Comparison of ENCODE assay signal across 8 cellular contexts in the genomic region with DNA sequence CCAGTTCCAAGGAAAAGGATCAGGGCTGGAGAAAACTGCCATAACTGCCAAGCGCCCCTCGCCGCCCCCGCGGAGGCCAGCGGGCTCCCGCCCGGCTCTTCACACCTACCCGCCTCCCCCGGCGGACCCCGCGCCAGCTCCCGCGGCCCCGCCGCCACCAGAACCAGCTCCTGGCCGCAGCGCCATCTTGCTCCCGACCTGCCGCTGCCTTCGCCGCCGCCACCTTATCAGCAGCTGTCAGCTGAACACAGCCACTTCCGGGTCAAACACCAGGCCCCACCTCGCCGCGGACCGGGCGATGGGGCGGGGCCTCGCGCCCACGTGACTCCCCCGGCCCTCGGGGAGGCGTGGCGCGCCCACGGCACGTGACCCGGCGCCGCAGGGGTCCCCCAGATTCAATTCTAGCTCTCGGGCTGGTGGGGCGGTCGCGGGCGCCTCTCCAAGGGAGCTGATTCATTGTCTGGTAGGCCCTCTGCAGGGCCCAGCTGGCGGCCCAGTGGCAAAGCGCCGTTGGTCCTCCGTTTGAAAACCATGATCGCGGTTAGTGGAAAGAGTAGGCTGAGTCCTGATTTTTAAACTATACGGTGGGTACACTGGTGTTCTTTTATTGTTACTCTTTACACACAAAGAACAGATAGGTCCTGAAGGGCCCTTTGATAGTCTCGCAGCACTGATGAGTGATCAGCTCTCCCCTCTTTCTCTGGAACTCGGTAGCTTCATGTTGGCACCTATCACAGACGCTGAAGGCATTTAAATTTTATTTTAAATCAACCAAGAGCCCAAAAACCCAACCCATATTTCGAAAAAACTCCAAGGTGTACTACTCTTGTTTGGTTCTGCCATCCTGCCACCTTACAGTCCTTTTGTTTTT. TPM values are rescaled to one million over a fixed set of nuclear protein-coding genes. Genes with fewer than 3 reads are reported as not detected.
DNase-seq lines count a peak whose midpoint lies in the region; ATAC-seq, FAIRE-seq and TF ChIP-seq lines count a peak whose summit lies in the region.

A gene with protein sequence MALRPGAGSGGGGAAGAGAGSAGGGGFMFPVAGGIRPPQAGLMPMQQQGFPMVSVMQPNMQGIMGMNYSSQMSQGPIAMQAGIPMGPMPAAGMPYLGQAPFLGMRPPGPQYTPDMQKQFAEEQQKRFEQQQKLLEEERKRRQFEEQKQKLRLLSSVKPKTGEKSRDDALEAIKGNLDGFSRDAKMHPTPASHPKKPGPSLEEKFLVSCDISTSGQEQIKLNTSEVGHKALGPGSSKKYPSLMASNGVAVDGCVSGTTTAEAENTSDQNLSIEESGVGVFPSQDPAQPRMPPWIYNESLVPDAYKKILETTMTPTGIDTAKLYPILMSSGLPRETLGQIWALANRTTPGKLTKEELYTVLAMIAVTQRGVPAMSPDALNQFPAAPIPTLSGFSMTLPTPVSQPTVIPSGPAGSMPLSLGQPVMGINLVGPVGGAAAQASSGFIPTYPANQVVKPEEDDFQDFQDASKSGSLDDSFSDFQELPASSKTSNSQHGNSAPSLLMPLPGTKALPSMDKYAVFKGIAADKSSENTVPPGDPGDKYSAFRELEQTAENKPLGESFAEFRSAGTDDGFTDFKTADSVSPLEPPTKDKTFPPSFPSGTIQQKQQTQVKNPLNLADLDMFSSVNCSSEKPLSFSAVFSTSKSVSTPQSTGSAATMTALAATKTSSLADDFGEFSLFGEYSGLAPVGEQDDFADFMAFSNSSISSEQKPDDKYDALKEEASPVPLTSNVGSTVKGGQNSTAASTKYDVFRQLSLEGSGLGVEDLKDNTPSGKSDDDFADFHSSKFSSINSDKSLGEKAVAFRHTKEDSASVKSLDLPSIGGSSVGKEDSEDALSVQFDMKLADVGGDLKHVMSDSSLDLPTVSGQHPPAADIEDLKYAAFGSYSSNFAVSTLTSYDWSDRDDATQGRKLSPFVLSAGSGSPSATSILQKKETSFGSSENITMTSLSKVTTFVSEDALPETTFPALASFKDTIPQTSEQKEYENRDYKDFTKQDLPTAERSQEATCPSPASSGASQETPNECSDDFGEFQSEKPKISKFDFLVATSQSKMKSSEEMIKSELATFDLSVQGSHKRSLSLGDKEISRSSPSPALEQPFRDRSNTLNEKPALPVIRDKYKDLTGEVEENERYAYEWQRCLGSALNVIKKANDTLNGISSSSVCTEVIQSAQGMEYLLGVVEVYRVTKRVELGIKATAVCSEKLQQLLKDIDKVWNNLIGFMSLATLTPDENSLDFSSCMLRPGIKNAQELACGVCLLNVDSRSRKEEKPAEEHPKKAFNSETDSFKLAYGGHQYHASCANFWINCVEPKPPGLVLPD (N-terminal part only) (minus strand): TSS at position 249 of the 871 bp plus-strand sequence. CDS start 63 bp downstream, at position 186.

- H3K4me3 ChIP-seq in OCI-LY1 (ENCODE audit: low read depth, low read length, poor library complexity, severe bottlenecking) (peak within 1 kb of the TSS; percentile 97), mononuclear cell (ENCODE audit: low read length) (peak within 1 kb of the TSS; percentile 91)

- H3K79me2 ChIP-seq in OCI-LY1 (ENCODE audit: insufficient read depth, low read length): peaks cover 35% of the 10 kb centered on the region

- H3F3A ChIP-seq in OCI-LY1 (ENCODE audit: insufficient read depth, low read length): peaks cover 11% of the 10 kb centered on the region; the same call in 1 of the 2 replicates

- H3K36me3 ChIP-seq in OCI-LY1 (ENCODE audit: insufficient read depth, low read length): peaks cover 37% of the 10 kb centered on the region

- H2AFZ ChIP-seq in OCI-LY1 (ENCODE audit: low read length): no peak within 1 kb of the TSS

- H3K27me3 ChIP-seq in OCI-LY1 (ENCODE audit: insufficient read depth, low read length) (no peaks in the 10 kb centered on the region), mononuclear cell (ENCODE audit: insufficient read depth, low read length) (no peaks in the 10 kb centered on the region)

- peak within 1 kb of the TSS; percentile 83 for H3K4me2 ChIP-seq in OCI-LY1 (ENCODE audit: low read length)

- peak; percentile 81 for ATAC-seq in GM21515 (IDR thresholded peaks at IDR 0.05; ENCODE audit: unreplicated experiment)

- FAIRE-seq in D721Med (lab: Jason Lieb, UNC): no peak

- TF ChIP-seq CTCF in D721Med (IDR thresholded peaks at IDR 0.05; ENCODE audit: insufficient read depth, missing control alignments) (peak; percentile 23), OCI-LY1 (IDR thresholded peaks at IDR 0.05; ENCODE audit: low read length) (peak; percentile 53)

- peak within 1 kb of the TSS; percentile 99 for H3K9ac ChIP-seq in OCI-LY1 (ENCODE audit: low read length)

- H3K9me3 ChIP-seq in OCI-LY1 (ENCODE audit: low read length) (no peaks in the 10 kb centered on the region), mononuclear cell (ENCODE audit: low read depth, low read length) (no peaks in the 10 kb centered on the region)

- H3K4me1 ChIP-seq in OCI-LY1 (ENCODE audit: insufficient read depth, low read length, severe bottlenecking): peaks cover 35% of the 10 kb centered on the region
- peaks cover 36% of the 10 kb centered on the region for H3K4me1 ChIP-seq in mononuclear cell (ENCODE audit: insufficient read depth, low read length)

- peak within 1 kb of the TSS; percentile 89 for H3K27ac ChIP-seq in OCI-LY1 (ENCODE audit: low read depth, low read length, poor library complexity, severe bottlenecking)

- DNase-seq in D721Med (ENCODE audit: insufficient read length, low spot score): peak; percentile 88
- peak; percentile 95 for DNase-seq in HuH-7 (ENCODE audit: low spot score)
- DNase-seq in activated CD8-positive, alpha-beta memory T cell treated with anti-CD3 and anti-CD28 coated beads, Interleukin-2, amount 50 U/mL, for 48 hours: peak; percentile 97
- DNase-seq in epidermal melanocyte (ENCODE audit: insufficient read length, low spot score): peak; percentile 97
- peak; percentile 89 to 92 for DNase-seq in stimulated activated CD8-positive, alpha-beta memory T cell treated with anti-CD3 and anti-CD28 coated beads, Interleukin-4, amount 100 ng/mL, for 1 hour (ENCODE audit: low read depth in 2 of 2, low spot score in 1 of 2)

- no peaks in the 10 kb centered on the region for H3K9me2 ChIP-seq in OCI-LY1 (ENCODE audit: low read depth, low read length)

- no peaks in the 10 kb centered on the region for H4K20me1 ChIP-seq in OCI-LY1 (ENCODE audit: insufficient read depth, low read length)

RNA-seq across cellular contexts. Expression of the gene that starts here (rescaled TPM):
- total RNA-seq in mononuclear cell: 46.7 TPM

Comparison
In these comparisons a context has a peak if more than half of its experiments do, and no peak if none do; other contexts are left out.
1. Peak in every context shown above with its lines: DNase-seq, ATAC-seq, H3K4me3 ChIP-seq and H3K27ac ChIP-seq.